Comparison of ENCODE assay signal across 8 cellular contexts in the genomic region with DNA sequence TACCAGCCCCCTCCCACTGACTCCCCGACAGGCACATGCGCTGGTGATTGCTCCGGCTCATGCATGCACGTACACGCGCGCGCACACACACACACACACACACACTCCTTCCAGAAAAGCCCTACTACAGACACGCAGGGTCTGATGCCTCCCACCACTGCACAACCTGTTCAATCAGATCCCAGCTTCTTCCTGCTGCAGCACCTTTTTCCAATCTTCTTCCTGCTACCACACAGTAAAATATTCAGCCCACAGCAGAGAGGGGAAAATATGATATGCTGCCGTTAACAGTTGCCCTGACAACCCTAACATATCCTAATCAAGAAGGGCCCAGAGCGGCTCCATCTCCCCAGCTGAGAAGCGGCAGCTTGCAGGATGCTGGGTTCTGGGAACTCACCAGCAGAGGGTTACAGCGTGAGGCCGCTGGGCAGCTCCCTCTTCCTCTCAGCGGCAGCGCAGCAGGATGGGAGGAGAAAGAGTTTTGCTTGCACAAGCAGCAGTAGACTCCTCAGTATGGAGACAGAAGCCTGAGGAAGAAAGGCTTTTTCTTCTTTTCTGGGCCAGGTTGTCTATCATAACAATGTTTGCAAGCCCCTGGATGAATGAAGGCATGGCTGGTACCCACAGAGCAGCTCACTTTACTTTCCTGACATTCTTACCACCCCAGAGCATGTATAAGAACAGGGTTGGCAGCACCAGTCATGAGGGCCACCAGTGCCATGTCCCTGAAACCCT. TPM values are rescaled to one million over a fixed set of nuclear protein-coding genes. Genes with fewer than 3 reads are reported as not detected.
A peak's percentile ranks its signal among the peaks of the same experiment; 100 is the strongest.
DNase-seq lines count a peak whose midpoint lies in the region; ATAC-seq and TF ChIP-seq lines count a peak whose summit lies in the region.

No MANE protein-coding gene starts in this region.

- H3K27ac ChIP-seq in thoracic aorta (no peak overlapping the region), RWPE1 (no peak overlapping the region)

- H3K4me1 Mint-ChIP-seq in endothelial cell (ENCODE audit: unreplicated experiment) (peaks cover 10% of the 10 kb centered on the region), mesothelial cell of epicardium (peaks cover 29% of the 10 kb centered on the region)

- H3K4me1 ChIP-seq in thoracic aorta (ENCODE audit: control insufficient read depth in 1 of 2, low read depth in 2 of 2), result peaks cover 0 to 9% of the 10 kb centered on the region in 2 donors

- peaks cover 3% of the 10 kb centered on the region for H3K27me3 Mint-ChIP-seq in endothelial cell (ENCODE audit: unreplicated experiment)
- no peaks in the 10 kb centered on the region for H3K27me3 Mint-ChIP-seq in mesothelial cell of epicardium (ENCODE audit: low read depth)

- H3K9me3 ChIP-seq in thoracic aorta, result no peaks in the 10 kb centered on the region

- H3K36me3 ChIP-seq in thoracic aorta, result no peaks in the 10 kb centered on the region

- POLR2A ChIA-PET in RWPE1 (lab: Yijun Ruan, JAX; ENCODE audit: low non-redundant PET), result no interaction called here

- H3K9me3 Mint-ChIP-seq in endothelial cell (ENCODE audit: unreplicated experiment) (no peaks in the 10 kb centered on the region), mesothelial cell of epicardium (no peaks in the 10 kb centered on the region)

- in situ Hi-C loops in Caki2 (cut with HindIII; ENCODE audit: low pct_unique_long_range_greater_than_20kb, low sequenced_read_pairs), result no loop called here

- H3K27me3 ChIP-seq in thoracic aorta (replicated peaks; ENCODE audit: insufficient read depth), result no peaks in the 10 kb centered on the region

- H3K4me3 Mint-ChIP-seq in endothelial cell (ENCODE audit: unreplicated experiment), result no peak overlapping the region
- H3K4me3 Mint-ChIP-seq in mesothelial cell of epicardium, result peak overlapping the region; percentile 19

- ATAC-seq in thoracic aorta (ENCODE audit: insufficient number of reproducible peaks, low FRiP score, low read depth) (no peak), GM21390 (IDR thresholded peaks at IDR 0.05; ENCODE audit: unreplicated experiment) (no peak)

- TF ChIP-seq CTCF in WI38 (IDR thresholded peaks at IDR 0.05; ENCODE audit: low read depth, low read length), result peak; percentile 14; the same call in 1 of the 2 replicates
- no peak for TF ChIP-seq CTCF in endothelial cell (IDR thresholded peaks at IDR 0.05; ENCODE audit: unreplicated experiment)
- no peak for TF ChIP-seq CTCF in mesothelial cell of epicardium (IDR thresholded peaks at IDR 0.05; ENCODE audit: unreplicated experiment)
- peak; percentile 31 for TF ChIP-seq CTCF in thoracic aorta (IDR thresholded peaks at IDR 0.05)
- TF ChIP-seq CTCF in RWPE1 (conservative IDR thresholded peaks at IDR 0.05; ENCODE audit: low read depth), result no peak

- CTCF ChIA-PET in RWPE1 (lab: Yijun Ruan, JAX), result no interaction called here

- H3K27ac Mint-ChIP-seq in endothelial cell (ENCODE audit: unreplicated experiment) (no peak overlapping the region), mesothelial cell of epicardium (no peak overlapping the region)

- DNase-seq in Caki2 (ENCODE audit: low read depth), result peak; percentile 30
- peak; percentile 15 for DNase-seq in Jurkat, Clone E6-1 (ENCODE audit: low read depth, low spot score)
- peak; percentile 57 for DNase-seq in endothelial cell (ENCODE audit: low spot score)
- DNase-seq in mesothelial cell of epicardium (ENCODE audit: low spot score in 2 of 2, unreplicated experiment in 2 of 2), result peak; percentile 27 to 56
- DNase-seq in thoracic aorta (ENCODE audit: low spot score), result no peak
- DNase-seq in RWPE1 (ENCODE audit: low spot score), result no peak

- H3K4me3 ChIP-seq in Jurkat, Clone E6-1 (ENCODE audit: low read length), result no peak overlapping the region
- H3K4me3 ChIP-seq in WI38 (ENCODE audit: low read depth, low read length) (no peak overlapping the region), thoracic aorta (no peak overlapping the region)

- no peaks in the 10 kb centered on the region for H3K36me3 Mint-ChIP-seq in endothelial cell (ENCODE audit: low read depth, unreplicated experiment)
- H3K36me3 Mint-ChIP-seq in mesothelial cell of epicardium, result no peaks in the 10 kb centered on the region

RNA-seq across cellular contexts. Expression of gene MAP7, which starts 23.9 kb away (rescaled TPM):
- total RNA-seq in Caki2 (2014; rRNA removed; shearing (Covaris generic); ENCODE audit: low replicate concordance), result 12.9 and 14.8 TPM in 2 replicates
- 1.5 TPM for polyA plus RNA-seq in Jurkat, Clone E6-1 (2012; ENCODE audit: insufficient read depth, insufficient read length)
- total RNA-seq in endothelial cell (ENCODE audit: unreplicated experiment) (1.3 TPM), mesothelial cell of epicardium (15.1 to 15.5 TPM (median 15.5 TPM) in 3 replicates), thoracic aorta (1 to 10 TPM; 5.1 to 6.9 TPM)

Comparison
In these comparisons a context has a peak if more than half of its experiments do, and no peak if none do; other contexts are left out.
1. DNase-seq: peak in Caki2 (single experiment), Jurkat, Clone E6-1 (single experiment), endothelial cell (single experiment) and mesothelial cell of epicardium (2 of 2); none in thoracic aorta (single experiment) and RWPE1 (single experiment).
2. CTCF ChIP-seq: peak in WI38 (single experiment) and thoracic aorta (single experiment); none in endothelial cell (single experiment), mesothelial cell of epicardium (single experiment) and RWPE1 (single experiment).